In genomic region chr16:29813644-29814562, GRCh38 we compare ENCODE assay signal across 1 cellular context.
TF ChIP-seq lines count a peak whose summit lies in the region.

No MANE protein-coding gene starts in this region.

TF ChIP-seq in HCT116, 20 proteins besides CTCF, POLR2A, EP300 and RAD21 (continued from another document):
- TF ChIP-seq MAX (IDR thresholded peaks at IDR 0.05): no peak
- no peak for TF ChIP-seq SIN3A (IDR thresholded peaks at IDR 0.05; ENCODE audit: low read depth)
- no peak for TF ChIP-seq FOSL1 (IDR thresholded peaks at IDR 0.05; ENCODE audit: low read depth)
- no peak for TF ChIP-seq ZFX (IDR thresholded peaks at IDR 0.05)
- no peak for TF ChIP-seq ATF3 (IDR thresholded peaks at IDR 0.05)
- TF ChIP-seq POLR2AphosphoS5 (IDR thresholded peaks at IDR 0.05; ENCODE audit: low read depth, low read length): no peak
- no peak for TF ChIP-seq ELF1 (IDR thresholded peaks at IDR 0.05; ENCODE audit: borderline replicate concordance, low read depth)
- TF ChIP-seq EZH2phosphoT487 (IDR thresholded peaks at IDR 0.05; ENCODE audit: borderline replicate concordance): no peak
- no peak for TF ChIP-seq YY1 (IDR thresholded peaks at IDR 0.05; ENCODE audit: extremely low read depth, insufficient replicate concordance, low read depth, low read length)
- TF ChIP-seq CBX3 (IDR thresholded peaks at IDR 0.05; ENCODE audit: low read depth): no peak
- no peak for TF ChIP-seq TCF7L2 (IDR thresholded peaks at IDR 0.05; ENCODE audit: borderline replicate concordance, extremely low read depth, insufficient read depth, insufficient read length)
- no peak for TF ChIP-seq ZNF274 (IDR thresholded peaks at IDR 0.05; ENCODE audit: low read depth, low read length)
- TF ChIP-seq REST (IDR thresholded peaks at IDR 0.05; ENCODE audit: low read depth): no peak
- no peak for TF ChIP-seq SRF (IDR thresholded peaks at IDR 0.05; ENCODE audit: low read depth)
- no peak for TF ChIP-seq EGR1 (IDR thresholded peaks at IDR 0.05; ENCODE audit: low read depth)
